ENCODE assay signal across 12 cellular contexts in the genomic region with DNA sequence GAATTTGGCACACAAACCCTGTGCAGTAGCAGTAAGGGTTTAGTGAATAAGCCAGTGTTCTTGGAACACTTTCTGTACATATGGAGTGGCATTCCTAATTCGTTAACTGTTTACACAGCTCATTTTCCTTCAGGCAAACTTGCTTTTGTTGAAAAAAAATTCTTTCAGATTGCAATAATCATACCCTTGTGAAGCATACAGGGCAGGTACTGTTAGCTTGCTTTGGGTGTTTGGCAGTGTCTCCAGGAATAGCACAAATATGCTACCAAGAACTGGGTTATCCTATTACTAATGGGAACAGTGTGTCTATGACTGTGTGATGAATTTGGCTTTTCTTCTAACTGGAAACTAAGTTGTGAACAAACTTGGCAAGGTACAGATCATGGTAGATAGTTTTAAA. TPM values are rescaled to one million over a fixed set of nuclear protein-coding genes. Genes with fewer than 3 reads are reported as not detected.
DNase-seq lines count a peak whose midpoint lies in the region; ATAC-seq, FAIRE-seq and TF ChIP-seq lines count a peak whose summit lies in the region.
"Had no signal": no experiment of that assay in that cellular context is flagged by ENCODE, and none has a peak within 500 bp of the region (broad histone marks: within the 10 kb centered on the region; RNA-seq: fewer than 3 reads in every experiment).

No MANE protein-coding gene starts in this region.

- no peak overlapping the region for H2AFZ ChIP-seq in keratinocyte (ENCODE audit: control insufficient read depth, low read length)
- H2AFZ ChIP-seq in hepatocyte: no peak overlapping the region

- dilution Hi-C loops in keratinocyte (cut with MboI; ENCODE audit: extremely low pct_ligation_motif_present, low sequenced_read_pairs): no loop called here

- no peaks in the 10 kb centered on the region for H3K9me3 ChIP-seq in cardiac muscle cell (ENCODE audit: low read depth)
- H3K9me3 ChIP-seq in keratinocyte (ENCODE audit: control insufficient read depth, low read depth, low read length): peaks cover 3% of the 10 kb centered on the region
- peaks cover 9% of the 10 kb centered on the region for H3K9me3 ChIP-seq in A673 (ENCODE audit: low read depth, low read length, poor library complexity, severe bottlenecking)
- no peaks in the 10 kb centered on the region for H3K9me3 ChIP-seq in hepatocyte (ENCODE audit: low read depth)

- H3K4me2 ChIP-seq in keratinocyte (ENCODE audit: control insufficient read depth, extremely low read depth, insufficient read depth, low read depth, low read length) (peak overlapping the region; percentile 69), hepatocyte (no peak overlapping the region)
- H3K4me2 ChIP-seq: KMS-11 had no signal

- H3K79me2 ChIP-seq in keratinocyte (ENCODE audit: control insufficient read depth, insufficient read depth, low read length) (peaks cover 31% of the 10 kb centered on the region), hepatocyte (peaks cover 33% of the 10 kb centered on the region)

- peaks cover 40% of the 10 kb centered on the region for H3K4me1 Mint-ChIP-seq in central memory CD8-positive, alpha-beta T cell

- H3K9me2 ChIP-seq in hepatocyte (replicated peaks; ENCODE audit: insufficient read depth): no peaks in the 10 kb centered on the region

- TF ChIP-seq CTCF in cardiac muscle cell (IDR thresholded peaks at IDR 0.05; ENCODE audit: low read depth, low read length): no peak
- no peak for TF ChIP-seq CTCF in keratinocyte (optimal IDR thresholded peaks at IDR 0.05 in 1 of 3, IDR thresholded peaks at IDR 0.05 in 1 of 3, conservative IDR thresholded peaks at IDR 0.05 in 1 of 3; ENCODE audit: extremely low read depth in 1 of 3, insufficient read depth in 2 of 3, low read length in 3 of 3)
- no peak for TF ChIP-seq CTCF in A673 (conservative IDR thresholded peaks at IDR 0.05; ENCODE audit: low read depth, low read length)
- TF ChIP-seq CTCF in hepatocyte (IDR thresholded peaks at IDR 0.05; ENCODE audit: poor library complexity): no peak

- H3K9ac ChIP-seq in keratinocyte (ENCODE audit: control insufficient read depth, extremely low read depth, insufficient read depth, low read length): peak overlapping the region; percentile 62
- H3K9ac ChIP-seq: KMS-11 had no signal

- WGBS in hepatocyte (ENCODE audit: low lambda C conversion rate, missing lambda C conversion rate): 64% methylated on average over 1 of the region's 1 CpG

- no peaks in the 10 kb centered on the region for H3K27me3 Mint-ChIP-seq in central memory CD8-positive, alpha-beta T cell

- POLR2A ChIA-PET in A673 (lab: Charles Lee; ENCODE audit: low non-redundant PET): no interaction called here

- peaks cover 30% of the 10 kb centered on the region for H3K4me1 ChIP-seq in cardiac muscle cell (ENCODE audit: low read depth)
- peaks cover 31% of the 10 kb centered on the region for H3K4me1 ChIP-seq in keratinocyte (ENCODE audit: control insufficient read depth, extremely low read depth, insufficient read depth, low read length)
- no peaks in the 10 kb centered on the region for H3K4me1 ChIP-seq in A673 (ENCODE audit: insufficient read depth, low read length, poor library complexity, severe bottlenecking)
- peaks cover 16% of the 10 kb centered on the region for H3K4me1 ChIP-seq in hepatocyte (ENCODE audit: insufficient read depth)

- intact Hi-C loops in cardiac septum (cut with DNase I): no loop called here
- intact Hi-C loops in A673 (cut with micrococcal nuclease; ENCODE audit: unreplicated experiment): no loop called here

- DNase-seq in cardiac muscle cell (ENCODE audit: low read depth in 1 of 2, low spot score in 1 of 2) (no peak), cardiac septum (ENCODE audit: low spot score) (no peak), keratinocyte (ENCODE audit: low read depth, low spot score) (peak; percentile 52), HT-29 (ENCODE audit: low spot score) (no peak), A673 (ENCODE audit: low spot score) (no peak), hepatocyte (ENCODE audit: low spot score) (no peak), NCI-H1436 (lab: John Stamatoyannopoulos, UW) (no peak)
- no peak for DNase-seq in central memory CD8-positive, alpha-beta T cell (ENCODE audit: low spot score in 2 of 2)
- DNase-seq: AML-193, WERI-Rb-1 had no signal

- CTCF ChIA-PET in A673 (lab: Charles Lee): no interaction called here

- H3K27ac ChIP-seq in cardiac muscle cell: peak overlapping the region; percentile 75
- peak overlapping the region; percentile 83 for H3K27ac ChIP-seq in keratinocyte (ENCODE audit: control insufficient read depth, insufficient read depth, low read length)
- no peak overlapping the region for H3K27ac ChIP-seq in A673 (ENCODE audit: low read depth, low read length, poor library complexity, severe bottlenecking)
- no peak overlapping the region for H3K27ac ChIP-seq in hepatocyte
- H3K27ac ChIP-seq: KMS-11, WERI-Rb-1 had no signal

- no peak overlapping the region for H3K4me3 Mint-ChIP-seq in central memory CD8-positive, alpha-beta T cell

- H3K9me1 ChIP-seq in keratinocyte (ENCODE audit: control insufficient read depth, extremely low read depth, insufficient read depth, low read length): no peaks in the 10 kb centered on the region

- H3K27me3 ChIP-seq in cardiac muscle cell (no peaks in the 10 kb centered on the region), keratinocyte (ENCODE audit: control insufficient read depth, extremely low read depth, insufficient read depth, low read length) (no peaks in the 10 kb centered on the region), A673 (replicated peaks; ENCODE audit: insufficient read depth, low read depth, low read length, poor library complexity) (no peaks in the 10 kb centered on the region), hepatocyte (no peaks in the 10 kb centered on the region)

- peaks cover 12% of the 10 kb centered on the region for H3K36me3 ChIP-seq in cardiac muscle cell
- peaks cover 6 to 13% of the 10 kb centered on the region in 2 experiments for H3K36me3 ChIP-seq in keratinocyte (ENCODE audit: control insufficient read depth in 2 of 2, extremely low read depth in 1 of 2, insufficient read depth in 2 of 2, low read length in 2 of 2)
- H3K36me3 ChIP-seq in A673 (ENCODE audit: insufficient read depth, low read length, poor library complexity, severe bottlenecking): peaks cover 15% of the 10 kb centered on the region
- H3K36me3 ChIP-seq in hepatocyte (replicated peaks; ENCODE audit: insufficient read depth, low read depth): peaks cover 4% of the 10 kb centered on the region

- FAIRE-seq in keratinocyte (lab: Jason Lieb, UNC): peak; percentile 95
- FAIRE-seq: H54 had no signal

- H3K36me3 Mint-ChIP-seq in central memory CD8-positive, alpha-beta T cell (ENCODE audit: insufficient read depth): peaks cover 14% of the 10 kb centered on the region

- H3K4me3 ChIP-seq in cardiac muscle cell (no peak overlapping the region), keratinocyte (ENCODE audit: control insufficient read depth in 2 of 3, extremely low read depth in 1 of 3, insufficient read depth in 2 of 3, low read depth in 1 of 3, low read length in 3 of 3) (peak overlapping the region in 2 of 3 experiments; percentile 7 to 42), A673 (ENCODE audit: low read depth, low read length, poor library complexity, severe bottlenecking) (no peak overlapping the region), hepatocyte (no peak overlapping the region)

- H4K20me1 ChIP-seq in keratinocyte (ENCODE audit: control insufficient read depth, extremely low read depth, insufficient read depth, low read length) (no peaks in the 10 kb centered on the region), hepatocyte (ENCODE audit: insufficient read depth, poor library complexity, severe bottlenecking) (peaks cover 6% of the 10 kb centered on the region)

- no peaks in the 10 kb centered on the region for H3K9me3 Mint-ChIP-seq in central memory CD8-positive, alpha-beta T cell

- no peak for ATAC-seq in central memory CD8-positive, alpha-beta T cell (replicated peaks; ENCODE audit: extremely low read depth, poor library complexity, severe bottlenecking)

- no TSS peak for BruUV-seq in A673 (replicated peaks; lab: Mats Ljungman, UMichigan)

- peak overlapping the region; percentile 24 for H3K27ac Mint-ChIP-seq in central memory CD8-positive, alpha-beta T cell (ENCODE audit: low read depth)

RNA-seq across cellular contexts. Expression of gene UGP2, which starts 33.4 kb away (rescaled TPM):
- 183 and 199 TPM in 2 replicates for total RNA-seq in cardiac muscle cell
- polyA plus RNA-seq in cardiac muscle cell: 327 and 344 TPM in 2 replicates
- total RNA-seq in cardiac septum: 327 TPM
- 168 to 260 TPM (median 219 TPM) in 3 replicates for polyA plus RNA-seq in keratinocyte
- polyA plus RNA-seq in keratinocyte (2011; ENCODE audit: low read depth): 138 TPM
- 203 and 359 TPM in 2 replicates for polyA plus RNA-seq in keratinocyte (2011; cell fraction: cytosol; rRNA removed)
- polyA plus RNA-seq in keratinocyte (2011; cell fraction: nucleus; rRNA removed): 230 and 294 TPM in 2 replicates
- polyA plus RNA-seq in keratinocyte (2012; ENCODE audit: low replicate concordance): 186 and 192 TPM in 2 replicates
- 8.8 to 123 TPM (median 69.9 TPM) in 3 replicates for polyA minus RNA-seq in keratinocyte
- 138 TPM for polyA minus RNA-seq in keratinocyte (2011; cell fraction: cytosol; rRNA and poly(A)+ RNA removed)
- 92.7 and 216 TPM in 2 replicates for polyA minus RNA-seq in keratinocyte (2011; cell fraction: nucleus; rRNA and poly(A)+ RNA removed)
- 23.1 and 27.8 TPM in 2 replicates for total RNA-seq in HT-29 (2014; rRNA removed; shearing (Covaris generic))
- total RNA-seq in A673 (2021): 60.3 and 70.4 TPM in 2 replicates
- 273 and 291 TPM in 2 replicates for total RNA-seq in hepatocyte
- polyA plus RNA-seq in hepatocyte: 322 and 338 TPM in 2 replicates

Comparison
In these comparisons a context has a peak if more than half of its experiments do, and no peak if none do; other contexts are left out.
1. H3K27ac ChIP-seq: peak in cardiac muscle cell (single experiment) and keratinocyte (single experiment); none in A673 (single experiment) and hepatocyte (single experiment).
2. H3K4me3 ChIP-seq: peak in keratinocyte (2 of 3); none in cardiac muscle cell (single experiment), A673 (single experiment) and hepatocyte (single experiment).